ENCODE assay signal across 9 cellular contexts in the genomic region with DNA sequence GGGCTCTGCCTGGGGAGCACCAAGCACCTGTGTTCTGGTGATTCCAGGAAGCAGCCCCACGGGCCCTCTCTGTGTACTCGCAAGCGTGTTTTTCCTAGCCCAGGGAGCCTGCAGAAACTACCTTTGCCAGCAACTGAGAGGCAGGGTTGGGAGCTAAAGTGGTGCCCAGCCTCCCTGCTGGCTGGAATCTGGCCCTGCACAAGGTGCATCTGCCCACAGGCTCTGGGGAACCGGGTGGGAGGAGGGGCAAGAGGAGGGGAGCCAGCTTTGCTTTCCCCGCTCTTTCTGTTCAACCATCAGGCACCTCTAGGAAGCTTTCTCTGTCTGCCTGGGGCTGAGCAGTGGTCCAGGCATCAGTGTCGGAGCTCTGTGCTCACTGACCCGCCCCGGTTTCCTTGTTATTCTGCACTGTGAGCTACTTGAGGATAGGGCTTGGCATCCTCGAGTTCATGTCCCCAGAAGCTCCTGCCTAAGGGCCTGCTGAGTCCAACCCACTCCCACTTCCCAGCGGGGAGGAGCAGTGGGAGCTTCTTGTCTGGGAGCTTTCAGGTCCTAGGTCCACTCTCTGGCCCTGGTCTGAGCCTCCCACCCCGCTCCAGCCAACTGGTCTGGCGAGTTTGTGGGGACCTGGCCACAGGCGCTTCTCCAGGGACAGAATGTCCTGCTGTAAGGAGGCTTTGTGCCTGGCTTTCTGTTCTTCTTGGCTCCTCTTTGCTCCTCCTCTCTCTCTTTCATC. TPM values are rescaled to one million over a fixed set of nuclear protein-coding genes. Genes with fewer than 3 reads are reported as not detected.
DNase-seq lines count a peak whose midpoint lies in the region; ATAC-seq lines count a peak whose summit lies in the region.
"Had no signal": no experiment of that assay in that cellular context is flagged by ENCODE, and none has a peak within 500 bp of the region (broad histone marks: within the 10 kb centered on the region; RNA-seq: fewer than 3 reads in every experiment).

No MANE protein-coding gene starts in this region.

- H3K27ac ChIP-seq in mesodermal cell (ENCODE audit: low read depth, low read length, severe bottlenecking), result peak overlapping the region; percentile 41

- intact Hi-C loops in Right ventricle myocardium inferior (cut with DNase I), result loop anchor here (5.0 kb wide), 1 partner anchor 37 kb away; no protein-coding TSS in a partner anchor
- intact Hi-C loops in cardiac septum (cut with DNase I), result loop anchor here (5.0 kb wide), 1 partner anchor 37 kb away; no protein-coding TSS in a partner anchor

- DNase-seq in Right ventricle myocardium inferior (ENCODE audit: missing footprints), result peak; percentile 83
- no peak for DNase-seq in cardiac septum (ENCODE audit: low spot score)
- peak; percentile 84 for DNase-seq in cerebellar cortex (ENCODE audit: low spot score)
- DNase-seq: OCI-M1 had no signal

- peaks cover 31% of the 10 kb centered on the region for H3K4me1 ChIP-seq in mesodermal cell (ENCODE audit: control insufficient read depth, insufficient read depth, low read length, poor library complexity, severe bottlenecking)

- WGBS in mesodermal cell (ENCODE audit: insufficient coverage in 2 of 2), 2 experiments, result 74 to 81% methylated on average over 11 of the region's 13 CpGs

- no peaks in the 10 kb centered on the region for H3K9me3 ChIP-seq in mesodermal cell (ENCODE audit: control insufficient read depth, low read length)

- no peak overlapping the region for H3K4me3 ChIP-seq in mesodermal cell (ENCODE audit: extremely low read depth, insufficient read depth, low read length, poor library complexity, severe bottlenecking)

- H3K36me3 ChIP-seq in mesodermal cell (ENCODE audit: control insufficient read depth, insufficient read depth, low read length), result no peaks in the 10 kb centered on the region

- ATAC-seq in Right ventricle myocardium inferior, result peak; percentile 67
- ATAC-seq in HG03108 (IDR thresholded peaks at IDR 0.05; ENCODE audit: unreplicated experiment), result no peak
- no peak for ATAC-seq in GM18511 (IDR thresholded peaks at IDR 0.05; ENCODE audit: unreplicated experiment)
- ATAC-seq in GM18519 (IDR thresholded peaks at IDR 0.05; ENCODE audit: low FRiP score, unreplicated experiment), result no peak
- ATAC-seq in GM21529 (IDR thresholded peaks at IDR 0.05; ENCODE audit: unreplicated experiment), result no peak

RNA-seq across cellular contexts. Expression of gene DAGLA, which starts 14.9 kb away (rescaled TPM):
- 4.3 TPM for total RNA-seq in Right ventricle myocardium inferior
- total RNA-seq in cardiac septum, result 3.3 TPM
- polyA plus RNA-seq in mesodermal cell (2013, experiment 1 of 2), result 4.2 TPM
- 3.7 TPM for polyA plus RNA-seq in mesodermal cell (2013, experiment 2 of 2)

RNA-seq across cellular contexts. Expression of gene MYRF, which starts 57.3 kb away (rescaled TPM):
- 0.30 TPM for total RNA-seq in Right ventricle myocardium inferior
- total RNA-seq in cardiac septum, result 0.27 TPM
- polyA plus RNA-seq in mesodermal cell (2013, experiment 1 of 2), result 69.9 TPM
- polyA plus RNA-seq in mesodermal cell (2013, experiment 2 of 2), result 71.1 TPM
